In genomic region chr2:227534714-227535113, GRCh38 we compare ENCODE assay signal across 15 cellular contexts.
DNase-seq lines count a peak whose midpoint lies in the region; ATAC-seq and TF ChIP-seq lines count a peak whose summit lies in the region.
"Had no signal": no experiment of that assay in that cellular context is flagged by ENCODE, and none has a peak within 500 bp of the region (broad histone marks: within the 10 kb centered on the region; RNA-seq: fewer than 3 reads in every experiment).

No MANE protein-coding gene starts in this region.

- H2AK5ac ChIP-seq in H9 (ENCODE audit: insufficient read length, low read length) = no peak overlapping the region

- no peak overlapping the region for H4K5ac ChIP-seq in H9 (ENCODE audit: insufficient read length, low read depth, low read length)

- H3K56ac ChIP-seq in H9 (ENCODE audit: insufficient read length, low read depth, low read length) = no peak overlapping the region

- H3K14ac ChIP-seq in H9 (ENCODE audit: insufficient read depth, low read length) = no peak overlapping the region

- no peak for DNase-seq in activated naive CD4-positive, alpha-beta T cell treated with anti-CD3 and anti-CD28 coated beads, Interleukin-2, amount 50 U/mL, for 16 hours
- no peak for DNase-seq in H9
- DNase-seq in islet precursor cell = no peak
- no peak for DNase-seq in MG63
- DNase-seq: activated CD8-positive, alpha-beta T cell treated with anti-CD3 and anti-CD28 coated beads, Interleukin-2, amount 10 ng/mL, durations not matched to agents 7 days and 5 days; adrenal gland; DMS153; NCI-H1436; nucleus accumbens; T-helper 17 cell had no signal

- H4K91ac ChIP-seq in H9 (ENCODE audit: insufficient read length, low read depth, low read length) = no peak overlapping the region

- no peaks in the 10 kb centered on the region for H3K9me3 Mint-ChIP-seq in activated naive CD4-positive, alpha-beta T cell treated with anti-CD3 and anti-CD28 coated beads, Interleukin-2, amount 50 U/mL, for 24 hours
- peaks cover 1 to 2% of the 10 kb centered on the region in 2 experiments; a peak in 2 of 5 replicates for H3K9me3 Mint-ChIP-seq in H9
- H3K9me3 Mint-ChIP-seq in activated T-helper 17 cell treated with anti-CD3 and anti-CD28 coated beads, Interleukin-2, amount 50 U/mL, for 72 hours = no peaks in the 10 kb centered on the region

- no peak overlapping the region for H3K4me2 ChIP-seq in H9 (ENCODE audit: insufficient read depth, insufficient read length, low read length)

- no peak overlapping the region for H3K27ac ChIP-seq in H9 (ENCODE audit: insufficient read length, low read depth, low read length)
- H3K27ac ChIP-seq: adrenal gland had no signal

- H3K79me2 ChIP-seq in H9 (ENCODE audit: insufficient read depth, low read length) = no peaks in the 10 kb centered on the region

- H2AFZ ChIP-seq in H9 (ENCODE audit: low read length) = no peak overlapping the region

- H3K27me3 Mint-ChIP-seq in activated naive CD4-positive, alpha-beta T cell treated with anti-CD3 and anti-CD28 coated beads, Interleukin-2, amount 50 U/mL, for 24 hours = no peaks in the 10 kb centered on the region
- H3K27me3 Mint-ChIP-seq in H9 (ENCODE audit: low read depth) = no peaks in the 10 kb centered on the region
- no peaks in the 10 kb centered on the region for H3K27me3 Mint-ChIP-seq in activated T-helper 17 cell treated with anti-CD3 and anti-CD28 coated beads, Interleukin-2, amount 50 U/mL, for 72 hours
- H3K27me3 Mint-ChIP-seq: T-helper 17 cell had no signal

- no peak for TF ChIP-seq CTCF in H9 (conservative IDR thresholded peaks at IDR 0.05)

- H3K4ac ChIP-seq in H9 (ENCODE audit: low read depth, low read length) = no peak overlapping the region

- H3K79me1 ChIP-seq in H9 (ENCODE audit: insufficient read depth, low read depth, low read length, poor library complexity, severe bottlenecking) = no peaks in the 10 kb centered on the region

- no peak overlapping the region for H2BK12ac ChIP-seq in H9 (ENCODE audit: insufficient read length, low read depth, low read length)

- peaks cover 3% of the 10 kb centered on the region for H3K4me1 Mint-ChIP-seq in activated naive CD4-positive, alpha-beta T cell treated with anti-CD3 and anti-CD28 coated beads, Interleukin-2, amount 50 U/mL, for 24 hours
- no peaks in the 10 kb centered on the region for H3K4me1 Mint-ChIP-seq in H9
- H3K4me1 Mint-ChIP-seq in activated T-helper 17 cell treated with anti-CD3 and anti-CD28 coated beads, Interleukin-2, amount 50 U/mL, for 72 hours = no peaks in the 10 kb centered on the region

- H3K18ac ChIP-seq in H9 (ENCODE audit: insufficient read length, low read depth, low read length) = no peak overlapping the region

- no peaks in the 10 kb centered on the region for H4K20me1 ChIP-seq in H9 (ENCODE audit: control insufficient read depth, insufficient read depth, insufficient read length)

- no peaks in the 10 kb centered on the region for H3K4me1 ChIP-seq in H9 (ENCODE audit: insufficient read depth, low read length)
- H3K4me1 ChIP-seq: adrenal gland had no signal

- H3K27me3 ChIP-seq in H9 (ENCODE audit: insufficient read depth, low read length) (no peaks in the 10 kb centered on the region), MG63 (no peaks in the 10 kb centered on the region)
- H3K27me3 ChIP-seq: adrenal gland had no signal

- H2BK15ac ChIP-seq in H9 (ENCODE audit: low read depth, low read length) = no peak overlapping the region

- H2BK120ac ChIP-seq in H9 (ENCODE audit: low read depth, low read length, poor library complexity, severe bottlenecking) = no peak overlapping the region

- H3K23me2 ChIP-seq in H9 (ENCODE audit: insufficient read length, low read depth, low read length, poor library complexity, severe bottlenecking) = no peaks in the 10 kb centered on the region

- H3K36me3 ChIP-seq in MG63 = peaks cover 79% of the 10 kb centered on the region

- H3K4me3 ChIP-seq in MG63 = no peak overlapping the region
- H3K4me3 ChIP-seq: adrenal gland had no signal

- WGBS in H9 (ENCODE audit: extremely low coverage, insufficient read length, low lambda C conversion rate) = no CpG with 5 or more reads among the region's 3 CpGs

- H3K23ac ChIP-seq in H9 (ENCODE audit: insufficient read length, low read depth, low read length) = no peak overlapping the region

- H3K4me3 Mint-ChIP-seq in activated naive CD4-positive, alpha-beta T cell treated with anti-CD3 and anti-CD28 coated beads, Interleukin-2, amount 50 U/mL, for 24 hours = no peak overlapping the region
- H3K4me3 Mint-ChIP-seq in H9 = no peak overlapping the region
- no peak overlapping the region for H3K4me3 Mint-ChIP-seq in activated T-helper 17 cell treated with anti-CD3 and anti-CD28 coated beads, Interleukin-2, amount 50 U/mL, for 72 hours
- H3K4me3 Mint-ChIP-seq: activated CD8-positive, alpha-beta T cell treated with anti-CD3 and anti-CD28 coated beads, Interleukin-2, amount 10 ng/mL, durations not matched to agents 7 days and 5 days; T-helper 17 cell had no signal

- peak overlapping the region; percentile 8 for H3K27ac Mint-ChIP-seq in activated naive CD4-positive, alpha-beta T cell treated with anti-CD3 and anti-CD28 coated beads, Interleukin-2, amount 50 U/mL, for 24 hours
- no peak overlapping the region for H3K27ac Mint-ChIP-seq in H9
- no peak overlapping the region for H3K27ac Mint-ChIP-seq in activated T-helper 17 cell treated with anti-CD3 and anti-CD28 coated beads, Interleukin-2, amount 50 U/mL, for 72 hours
- H3K27ac Mint-ChIP-seq: activated CD8-positive, alpha-beta T cell treated with anti-CD3 and anti-CD28 coated beads, Interleukin-2, amount 10 ng/mL, durations not matched to agents 7 days and 5 days; T-helper 17 cell had no signal

- H2BK5ac ChIP-seq in H9 (ENCODE audit: insufficient read length, low read length) = no peak overlapping the region

- ATAC-seq in GM21737 (IDR thresholded peaks at IDR 0.05; ENCODE audit: unreplicated experiment) (peak; percentile 79), HG03159 (IDR thresholded peaks at IDR 0.05; ENCODE audit: unreplicated experiment) (peak; percentile 79)
- ATAC-seq in activated T-helper 17 cell treated with anti-CD3 and anti-CD28 coated beads, Interleukin-2, amount 50 U/mL, for 72 hours (replicated peaks) = no peak
- ATAC-seq: activated CD8-positive, alpha-beta T cell treated with anti-CD3 and anti-CD28 coated beads, Interleukin-2, amount 10 ng/mL, durations not matched to agents 7 days and 5 days; left lobe of liver; T-helper 17 cell had no signal

- H3T11ph ChIP-seq in H9 (ENCODE audit: low read length) = no peak overlapping the region

- no peak overlapping the region for H4K8ac ChIP-seq in H9 (replicated peaks; ENCODE audit: insufficient read length, low read depth, low read length)

- no peak overlapping the region for H2BK20ac ChIP-seq in H9 (ENCODE audit: low read depth, low read length, poor library complexity, severe bottlenecking)

- no peak overlapping the region for H3K9ac ChIP-seq in H9 (ENCODE audit: extremely low read depth, insufficient read length, low read length)

- H3K9me3 ChIP-seq in H9 (ENCODE audit: control insufficient read depth, low read depth, low read length) (no peaks in the 10 kb centered on the region), MG63 (no peaks in the 10 kb centered on the region)
- H3K9me3 ChIP-seq: adrenal gland had no signal

- peaks cover 33% of the 10 kb centered on the region for H3K36me3 Mint-ChIP-seq in activated naive CD4-positive, alpha-beta T cell treated with anti-CD3 and anti-CD28 coated beads, Interleukin-2, amount 50 U/mL, for 24 hours
- peaks cover 37 to 70% (median 63%) of the 10 kb centered on the region in 3 experiments; a peak in 6 of 7 replicates for H3K36me3 Mint-ChIP-seq in H9 (ENCODE audit: insufficient read depth in 1 of 3, low read depth in 3 of 3)
- H3K36me3 Mint-ChIP-seq in activated T-helper 17 cell treated with anti-CD3 and anti-CD28 coated beads, Interleukin-2, amount 50 U/mL, for 72 hours (ENCODE audit: low read depth) = peaks cover 96% of the 10 kb centered on the region
